ENCODE assay signal across 1 cellular context in the genomic region with DNA sequence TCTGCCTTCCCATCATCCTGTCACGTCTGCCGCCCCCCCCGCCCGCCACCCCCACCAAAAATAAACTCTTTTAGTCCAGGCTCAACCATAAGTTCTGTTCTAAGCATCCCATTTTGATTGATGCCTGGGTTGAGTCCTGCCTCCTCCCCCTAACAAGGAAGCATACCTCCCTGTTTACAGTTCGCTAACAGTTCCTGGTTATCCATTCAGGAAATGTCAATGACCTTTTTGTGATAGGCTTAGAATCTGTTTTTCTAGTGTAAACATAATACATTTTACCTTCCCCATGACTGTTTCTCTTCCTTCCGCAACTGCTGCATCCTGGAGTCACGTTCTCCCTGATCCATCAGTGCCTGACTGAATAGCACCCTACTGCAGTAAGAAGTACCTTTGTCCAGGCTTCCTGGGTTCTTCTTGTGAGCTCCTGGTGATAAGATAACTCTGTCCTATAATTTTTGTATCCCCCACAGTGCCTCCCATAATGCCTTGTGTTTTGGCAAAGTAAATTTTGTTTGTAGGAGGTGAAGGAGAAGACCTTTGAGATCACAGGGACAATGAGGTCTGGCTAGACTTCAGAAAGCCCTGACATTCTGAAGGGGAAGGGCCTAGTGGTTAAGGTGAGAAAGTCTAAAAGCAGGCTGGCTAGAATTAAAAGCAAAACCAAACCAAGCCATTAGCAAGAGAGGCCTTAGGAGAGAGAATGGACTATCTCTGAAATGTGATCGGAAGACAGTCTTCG.
TF ChIP-seq lines count a peak whose summit lies in the region.

No MANE protein-coding gene starts in this region.

TF ChIP-seq in HepG2, 621 proteins besides CTCF, POLR2A, EP300 and RAD21 (continued from another document and continues in another):
- TF ChIP-seq, protein P1, sequence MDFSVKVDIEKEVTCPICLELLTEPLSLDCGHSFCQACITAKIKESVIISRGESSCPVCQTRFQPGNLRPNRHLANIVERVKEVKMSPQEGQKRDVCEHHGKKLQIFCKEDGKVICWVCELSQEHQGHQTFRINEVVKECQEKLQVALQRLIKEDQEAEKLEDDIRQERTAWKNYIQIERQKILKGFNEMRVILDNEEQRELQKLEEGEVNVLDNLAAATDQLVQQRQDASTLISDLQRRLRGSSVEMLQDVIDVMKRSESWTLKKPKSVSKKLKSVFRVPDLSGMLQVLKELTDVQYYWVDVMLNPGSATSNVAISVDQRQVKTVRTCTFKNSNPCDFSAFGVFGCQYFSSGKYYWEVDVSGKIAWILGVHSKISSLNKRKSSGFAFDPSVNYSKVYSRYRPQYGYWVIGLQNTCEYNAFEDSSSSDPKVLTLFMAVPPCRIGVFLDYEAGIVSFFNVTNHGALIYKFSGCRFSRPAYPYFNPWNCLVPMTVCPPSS (IDR thresholded peaks at IDR 0.05): no peak
- TF ChIP-seq, protein P2, sequence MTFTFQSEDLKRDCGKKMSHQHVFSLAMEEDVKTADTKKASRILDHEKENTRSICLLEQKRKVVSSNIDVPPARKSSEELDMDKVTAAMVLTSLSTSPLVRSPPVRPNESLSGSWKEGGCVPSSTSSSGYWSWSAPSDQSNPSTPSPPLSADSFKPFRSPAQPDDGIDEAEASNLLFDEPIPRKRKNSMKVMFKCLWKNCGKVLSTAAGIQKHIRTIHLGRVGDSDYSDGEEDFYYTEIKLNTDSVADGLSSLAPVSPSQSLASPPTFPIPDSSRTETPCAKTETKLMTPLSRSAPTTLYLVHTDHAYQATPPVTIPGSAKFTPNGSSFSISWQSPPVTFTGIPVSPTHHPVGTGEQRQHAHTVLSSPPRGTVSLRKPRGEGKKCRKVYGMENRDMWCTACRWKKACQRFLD (CRISPR knock-in tag; IDR thresholded peaks at IDR 0.05; ENCODE audit: borderline replicate concordance): no peak
- TF ChIP-seq, protein P3, sequence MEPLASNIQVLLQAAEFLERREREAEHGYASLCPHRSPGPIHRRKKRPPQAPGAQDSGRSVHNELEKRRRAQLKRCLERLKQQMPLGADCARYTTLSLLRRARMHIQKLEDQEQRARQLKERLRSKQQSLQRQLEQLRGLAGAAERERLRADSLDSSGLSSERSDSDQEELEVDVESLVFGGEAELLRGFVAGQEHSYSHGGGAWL (CRISPR knock-in tag; IDR thresholded peaks at IDR 0.05): no peak
- no peak for TF ChIP-seq ZSCAN30 (CRISPR knock-in tag; IDR thresholded peaks at IDR 0.05)
- peak; percentile 75 for TF ChIP-seq ATF1 (CRISPR knock-in tag; IDR thresholded peaks at IDR 0.05)
- no peak; the same call in 1 of the 2 replicates for TF ChIP-seq ZMYM4 (CRISPR knock-in tag; IDR thresholded peaks at IDR 0.05)
- TF ChIP-seq ZNF282 (IDR thresholded peaks at IDR 0.05; ENCODE audit: partially characterized antibody): no peak
- TF ChIP-seq, protein P4, sequence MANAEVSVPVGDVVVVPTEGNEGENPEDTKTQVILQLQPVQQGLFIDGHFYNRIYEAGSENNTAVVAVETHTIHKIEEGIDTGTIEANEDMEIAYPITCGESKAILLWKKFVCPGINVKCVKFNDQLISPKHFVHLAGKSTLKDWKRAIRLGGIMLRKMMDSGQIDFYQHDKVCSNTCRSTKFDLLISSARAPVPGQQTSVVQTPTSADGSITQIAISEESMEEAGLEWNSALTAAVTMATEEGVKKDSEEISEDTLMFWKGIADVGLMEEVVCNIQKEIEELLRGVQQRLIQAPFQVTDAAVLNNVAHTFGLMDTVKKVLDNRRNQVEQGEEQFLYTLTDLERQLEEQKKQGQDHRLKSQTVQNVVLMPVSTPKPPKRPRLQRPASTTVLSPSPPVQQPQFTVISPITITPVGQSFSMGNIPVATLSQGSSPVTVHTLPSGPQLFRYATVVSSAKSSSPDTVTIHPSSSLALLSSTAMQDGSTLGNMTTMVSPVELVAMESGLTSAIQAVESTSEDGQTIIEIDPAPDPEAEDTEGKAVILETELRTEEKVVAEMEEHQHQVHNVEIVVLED (CRISPR knock-in tag; IDR thresholded peaks at IDR 0.05; ENCODE audit: borderline replicate concordance): no peak
- 0 out of 2 replicates have a peak, but pooled peaks have one; percentile 8 for TF ChIP-seq ZNF772 (CRISPR knock-in tag; IDR thresholded peaks at IDR 0.05)
- no peak for TF ChIP-seq ZNF230 (CRISPR knock-in tag; IDR thresholded peaks at IDR 0.05)
- TF ChIP-seq JUND (CRISPR knock-in tag; IDR thresholded peaks at IDR 0.05): no peak
- TF ChIP-seq, protein P5, sequence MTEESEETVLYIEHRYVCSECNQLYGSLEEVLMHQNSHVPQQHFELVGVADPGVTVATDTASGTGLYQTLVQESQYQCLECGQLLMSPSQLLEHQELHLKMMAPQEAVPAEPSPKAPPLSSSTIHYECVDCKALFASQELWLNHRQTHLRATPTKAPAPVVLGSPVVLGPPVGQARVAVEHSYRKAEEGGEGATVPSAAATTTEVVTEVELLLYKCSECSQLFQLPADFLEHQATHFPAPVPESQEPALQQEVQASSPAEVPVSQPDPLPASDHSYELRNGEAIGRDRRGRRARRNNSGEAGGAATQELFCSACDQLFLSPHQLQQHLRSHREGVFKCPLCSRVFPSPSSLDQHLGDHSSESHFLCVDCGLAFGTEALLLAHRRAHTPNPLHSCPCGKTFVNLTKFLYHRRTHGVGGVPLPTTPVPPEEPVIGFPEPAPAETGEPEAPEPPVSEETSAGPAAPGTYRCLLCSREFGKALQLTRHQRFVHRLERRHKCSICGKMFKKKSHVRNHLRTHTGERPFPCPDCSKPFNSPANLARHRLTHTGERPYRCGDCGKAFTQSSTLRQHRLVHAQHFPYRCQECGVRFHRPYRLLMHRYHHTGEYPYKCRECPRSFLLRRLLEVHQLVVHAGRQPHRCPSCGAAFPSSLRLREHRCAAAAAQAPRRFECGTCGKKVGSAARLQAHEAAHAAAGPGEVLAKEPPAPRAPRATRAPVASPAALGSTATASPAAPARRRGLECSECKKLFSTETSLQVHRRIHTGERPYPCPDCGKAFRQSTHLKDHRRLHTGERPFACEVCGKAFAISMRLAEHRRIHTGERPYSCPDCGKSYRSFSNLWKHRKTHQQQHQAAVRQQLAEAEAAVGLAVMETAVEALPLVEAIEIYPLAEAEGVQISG (CRISPR knock-in tag; IDR thresholded peaks at IDR 0.05): no peak
- TF ChIP-seq ZNF841 (CRISPR knock-in tag; IDR thresholded peaks at IDR 0.05; ENCODE audit: borderline replicate concordance): no peak
- no peak for TF ChIP-seq ARID2 (CRISPR knock-in tag; IDR thresholded peaks at IDR 0.05; ENCODE audit: borderline replicate concordance)
- TF ChIP-seq ZNF777 (CRISPR knock-in tag; IDR thresholded peaks at IDR 0.05): no peak; the same call in 1 of the 2 replicates
- TF ChIP-seq ZNF891 (CRISPR knock-in tag; IDR thresholded peaks at IDR 0.05): no peak
- no peak for TF ChIP-seq ZNF713 (CRISPR knock-in tag; IDR thresholded peaks at IDR 0.05)
- no peak for TF ChIP-seq RBM22 (optimal IDR thresholded peaks at IDR 0.05; ENCODE audit: low read length)
- no peak for TF ChIP-seq ZNF766 (CRISPR knock-in tag; IDR thresholded peaks at IDR 0.05; ENCODE audit: borderline replicate concordance)
- 0 out of 2 replicates have a peak, but pooled peaks have one; percentile 24 for TF ChIP-seq ZFX (CRISPR knock-in tag; IDR thresholded peaks at IDR 0.05; ENCODE audit: low read depth)
- TF ChIP-seq ZNF335 (CRISPR knock-in tag; IDR thresholded peaks at IDR 0.05): no peak
- peak; percentile 19; the same call in 1 of the 2 replicates for TF ChIP-seq HOXA3 (CRISPR knock-in tag; IDR thresholded peaks at IDR 0.05)
- TF ChIP-seq ZNF530 (CRISPR knock-in tag; IDR thresholded peaks at IDR 0.05; ENCODE audit: low read depth): no peak
- TF ChIP-seq, protein P6, sequence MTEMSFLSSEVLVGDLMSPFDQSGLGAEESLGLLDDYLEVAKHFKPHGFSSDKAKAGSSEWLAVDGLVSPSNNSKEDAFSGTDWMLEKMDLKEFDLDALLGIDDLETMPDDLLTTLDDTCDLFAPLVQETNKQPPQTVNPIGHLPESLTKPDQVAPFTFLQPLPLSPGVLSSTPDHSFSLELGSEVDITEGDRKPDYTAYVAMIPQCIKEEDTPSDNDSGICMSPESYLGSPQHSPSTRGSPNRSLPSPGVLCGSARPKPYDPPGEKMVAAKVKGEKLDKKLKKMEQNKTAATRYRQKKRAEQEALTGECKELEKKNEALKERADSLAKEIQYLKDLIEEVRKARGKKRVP (CRISPR knock-in tag; IDR thresholded peaks at IDR 0.05): no peak; a peak in 1 of 4 replicates
- no peak; the same call in 1 of the 2 replicates for TF ChIP-seq ZNF652 (CRISPR knock-in tag; IDR thresholded peaks at IDR 0.05; ENCODE audit: borderline replicate concordance, low read depth)
- no peak for TF ChIP-seq ATRX (CRISPR knock-in tag; IDR thresholded peaks at IDR 0.05; ENCODE audit: borderline replicate concordance)
- peak; percentile 79 for TF ChIP-seq SP5 (CRISPR knock-in tag; IDR thresholded peaks at IDR 0.05; ENCODE audit: borderline replicate concordance, low read depth)
- peak; percentile 26; the same call in 1 of the 2 replicates for TF ChIP-seq DMAP1 (CRISPR knock-in tag; IDR thresholded peaks at IDR 0.05)
- TF ChIP-seq PAX8 (CRISPR knock-in tag; IDR thresholded peaks at IDR 0.05; ENCODE audit: borderline replicate concordance): 0 out of 2 replicates have a peak, but pooled peaks have one; percentile 50
- TF ChIP-seq NCOA2 (CRISPR knock-in tag; IDR thresholded peaks at IDR 0.05): peak; percentile 86
- no peak for TF ChIP-seq ZNF607 (CRISPR knock-in tag; IDR thresholded peaks at IDR 0.05; ENCODE audit: borderline replicate concordance)
- TF ChIP-seq, protein P7, sequence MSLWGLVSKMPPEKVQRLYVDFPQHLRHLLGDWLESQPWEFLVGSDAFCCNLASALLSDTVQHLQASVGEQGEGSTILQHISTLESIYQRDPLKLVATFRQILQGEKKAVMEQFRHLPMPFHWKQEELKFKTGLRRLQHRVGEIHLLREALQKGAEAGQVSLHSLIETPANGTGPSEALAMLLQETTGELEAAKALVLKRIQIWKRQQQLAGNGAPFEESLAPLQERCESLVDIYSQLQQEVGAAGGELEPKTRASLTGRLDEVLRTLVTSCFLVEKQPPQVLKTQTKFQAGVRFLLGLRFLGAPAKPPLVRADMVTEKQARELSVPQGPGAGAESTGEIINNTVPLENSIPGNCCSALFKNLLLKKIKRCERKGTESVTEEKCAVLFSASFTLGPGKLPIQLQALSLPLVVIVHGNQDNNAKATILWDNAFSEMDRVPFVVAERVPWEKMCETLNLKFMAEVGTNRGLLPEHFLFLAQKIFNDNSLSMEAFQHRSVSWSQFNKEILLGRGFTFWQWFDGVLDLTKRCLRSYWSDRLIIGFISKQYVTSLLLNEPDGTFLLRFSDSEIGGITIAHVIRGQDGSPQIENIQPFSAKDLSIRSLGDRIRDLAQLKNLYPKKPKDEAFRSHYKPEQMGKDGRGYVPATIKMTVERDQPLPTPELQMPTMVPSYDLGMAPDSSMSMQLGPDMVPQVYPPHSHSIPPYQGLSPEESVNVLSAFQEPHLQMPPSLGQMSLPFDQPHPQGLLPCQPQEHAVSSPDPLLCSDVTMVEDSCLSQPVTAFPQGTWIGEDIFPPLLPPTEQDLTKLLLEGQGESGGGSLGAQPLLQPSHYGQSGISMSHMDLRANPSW (CRISPR knock-in tag; IDR thresholded peaks at IDR 0.05; ENCODE audit: borderline replicate concordance): 0 out of 2 replicates have a peak, but pooled peaks have one; percentile 12
- no peak for TF ChIP-seq MTA3 (CRISPR knock-in tag; IDR thresholded peaks at IDR 0.05)
- TF ChIP-seq ZNF614 (CRISPR knock-in tag; IDR thresholded peaks at IDR 0.05; ENCODE audit: borderline replicate concordance): peak; percentile 49; the same call in 1 of the 2 replicates
- no peak for TF ChIP-seq ZNF382 (CRISPR knock-in tag; IDR thresholded peaks at IDR 0.05; ENCODE audit: borderline replicate concordance)
- TF ChIP-seq, protein P8, sequence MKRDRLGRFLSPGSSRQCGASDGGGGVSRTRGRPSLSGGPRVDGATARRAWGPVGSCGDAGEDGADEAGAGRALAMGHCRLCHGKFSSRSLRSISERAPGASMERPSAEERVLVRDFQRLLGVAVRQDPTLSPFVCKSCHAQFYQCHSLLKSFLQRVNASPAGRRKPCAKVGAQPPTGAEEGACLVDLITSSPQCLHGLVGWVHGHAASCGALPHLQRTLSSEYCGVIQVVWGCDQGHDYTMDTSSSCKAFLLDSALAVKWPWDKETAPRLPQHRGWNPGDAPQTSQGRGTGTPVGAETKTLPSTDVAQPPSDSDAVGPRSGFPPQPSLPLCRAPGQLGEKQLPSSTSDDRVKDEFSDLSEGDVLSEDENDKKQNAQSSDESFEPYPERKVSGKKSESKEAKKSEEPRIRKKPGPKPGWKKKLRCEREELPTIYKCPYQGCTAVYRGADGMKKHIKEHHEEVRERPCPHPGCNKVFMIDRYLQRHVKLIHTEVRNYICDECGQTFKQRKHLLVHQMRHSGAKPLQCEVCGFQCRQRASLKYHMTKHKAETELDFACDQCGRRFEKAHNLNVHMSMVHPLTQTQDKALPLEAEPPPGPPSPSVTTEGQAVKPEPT (CRISPR knock-in tag; IDR thresholded peaks at IDR 0.05; ENCODE audit: low read depth): no peak
- TF ChIP-seq ZNF484 (CRISPR knock-in tag; IDR thresholded peaks at IDR 0.05; ENCODE audit: borderline replicate concordance, low read depth): no peak
- TF ChIP-seq KMT2B (CRISPR knock-in tag; IDR thresholded peaks at IDR 0.05): no peak
- no peak for TF ChIP-seq RAD51 (IDR thresholded peaks at IDR 0.05; ENCODE audit: borderline replicate concordance)
- TF ChIP-seq HOXA5 (CRISPR knock-in tag; IDR thresholded peaks at IDR 0.05): peak; percentile 51; the same call in 1 of the 2 replicates
- TF ChIP-seq, protein P9, sequence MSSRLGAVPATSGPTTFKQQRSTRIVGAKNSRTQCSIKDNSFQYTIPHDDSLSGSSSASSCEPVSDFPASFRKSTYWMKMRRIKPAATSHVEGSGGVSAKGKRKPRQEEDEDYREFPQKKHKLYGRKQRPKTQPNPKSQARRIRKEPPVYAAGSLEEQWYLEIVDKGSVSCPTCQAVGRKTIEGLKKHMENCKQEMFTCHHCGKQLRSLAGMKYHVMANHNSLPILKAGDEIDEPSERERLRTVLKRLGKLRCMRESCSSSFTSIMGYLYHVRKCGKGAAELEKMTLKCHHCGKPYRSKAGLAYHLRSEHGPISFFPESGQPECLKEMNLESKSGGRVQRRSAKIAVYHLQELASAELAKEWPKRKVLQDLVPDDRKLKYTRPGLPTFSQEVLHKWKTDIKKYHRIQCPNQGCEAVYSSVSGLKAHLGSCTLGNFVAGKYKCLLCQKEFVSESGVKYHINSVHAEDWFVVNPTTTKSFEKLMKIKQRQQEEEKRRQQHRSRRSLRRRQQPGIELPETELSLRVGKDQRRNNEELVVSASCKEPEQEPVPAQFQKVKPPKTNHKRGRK (CRISPR knock-in tag; IDR thresholded peaks at IDR 0.05): no peak
- TF ChIP-seq, protein P10, sequence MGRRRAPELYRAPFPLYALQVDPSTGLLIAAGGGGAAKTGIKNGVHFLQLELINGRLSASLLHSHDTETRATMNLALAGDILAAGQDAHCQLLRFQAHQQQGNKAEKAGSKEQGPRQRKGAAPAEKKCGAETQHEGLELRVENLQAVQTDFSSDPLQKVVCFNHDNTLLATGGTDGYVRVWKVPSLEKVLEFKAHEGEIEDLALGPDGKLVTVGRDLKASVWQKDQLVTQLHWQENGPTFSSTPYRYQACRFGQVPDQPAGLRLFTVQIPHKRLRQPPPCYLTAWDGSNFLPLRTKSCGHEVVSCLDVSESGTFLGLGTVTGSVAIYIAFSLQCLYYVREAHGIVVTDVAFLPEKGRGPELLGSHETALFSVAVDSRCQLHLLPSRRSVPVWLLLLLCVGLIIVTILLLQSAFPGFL (CRISPR knock-in tag; IDR thresholded peaks at IDR 0.05): no peak
